In the genomic region with DNA sequence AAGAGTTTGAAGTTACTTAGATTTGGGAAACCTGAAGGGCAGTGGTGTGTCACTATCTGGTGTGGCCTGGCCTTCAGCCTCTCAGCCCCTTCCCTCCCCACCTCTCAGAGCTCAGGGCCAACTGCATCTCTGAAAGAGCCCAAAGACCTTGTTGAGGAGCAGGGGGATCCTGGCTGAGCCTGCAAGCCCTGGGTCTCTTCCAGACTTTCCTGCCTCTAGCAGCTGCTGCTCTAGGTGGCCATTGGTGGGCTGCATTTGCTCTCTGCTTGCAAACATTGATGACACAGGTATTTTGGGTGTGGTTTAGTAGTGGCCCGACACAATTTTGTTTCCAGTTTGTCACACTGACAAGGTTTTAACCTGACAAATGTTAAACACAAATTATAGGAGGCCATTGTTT, we compare ENCODE assay signal across 11 cellular contexts. TPM values are rescaled to one million over a fixed set of nuclear protein-coding genes. Genes with fewer than 3 reads are reported as not detected.
A peak's percentile ranks its signal among the peaks of the same experiment; 100 is the strongest.
DNase-seq lines count a peak whose midpoint lies in the region; ATAC-seq, FAIRE-seq and TF ChIP-seq lines count a peak whose summit lies in the region.
"Had no signal": no experiment of that assay in that cellular context is flagged by ENCODE, and none has a peak within 500 bp of the region (broad histone marks: within the 10 kb centered on the region; RNA-seq: fewer than 3 reads in every experiment).

No MANE protein-coding gene starts in this region.

- H3K4me3 Mint-ChIP-seq in chondrocyte (ENCODE audit: unreplicated experiment), result no peak overlapping the region

- POLR2A ChIA-PET in OCI-LY7 (lab: Charles Lee), result interaction anchor here (0.6 kb wide), 1 partner anchor 1758 kb away, joined by 3 read pairs; no protein-coding TSS in a partner anchor

- WGBS in spleen, 5 donors, result 60 to 93% (median 90%) methylated on average over 1 of the region's 1 CpG

- no peaks in the 10 kb centered on the region for H3K27me3 ChIP-seq in GM06990 (replicated peaks; ENCODE audit: control insufficient read depth, insufficient read depth, low read length)
- no peaks in the 10 kb centered on the region for H3K27me3 ChIP-seq in spleen (replicated peaks in 1 of 7)

- FAIRE-seq in GM12892 (lab: Jason Lieb, UNC), result no peak

- H3K9me2 ChIP-seq in OCI-LY7 (ENCODE audit: insufficient read depth, low read length), result no peaks in the 10 kb centered on the region

- peaks cover 2% of the 10 kb centered on the region for H3K9me3 Mint-ChIP-seq in chondrocyte (ENCODE audit: low read depth)

- H3K4me1 ChIP-seq in OCI-LY7 (ENCODE audit: insufficient read depth, low read length, poor library complexity, severe bottlenecking), result peaks cover 31% of the 10 kb centered on the region
- peaks cover 24 to 74% (median 59%) of the 10 kb centered on the region in 6 donors for H3K4me1 ChIP-seq in spleen

- H2AFZ ChIP-seq in OCI-LY7 (ENCODE audit: low read length), result peak overlapping the region; percentile 51; the same call in 1 of the 2 replicates

- ATAC-seq in HG02763 (IDR thresholded peaks at IDR 0.05; ENCODE audit: unreplicated experiment), result no peak

- peak; percentile 18 for DNase-seq in GM06990 (ENCODE audit: extremely low read depth, insufficient read length)
- no peak for DNase-seq in OCI-LY7 (ENCODE audit: low spot score)
- no peak for DNase-seq in chondrocyte (ENCODE audit: low spot score)
- DNase-seq in spleen, result peak; percentile 70
- no peak for DNase-seq in activated effector memory CD4-positive, alpha-beta T cell treated with Interleukin-2 at 50 U/mL for 16 hours
- DNase-seq in NCI-H2196 treated with DMSO at 0.1 percent for 48 hours (lab: John Stamatoyannopoulos, UW; ENCODE audit: unreplicated experiment), result no peak
- DNase-seq in GM12892 (ENCODE audit: insufficient read length), result no peak
- DNase-seq: central memory CD4-positive, alpha-beta T cell; NCI-H446 had no signal

- H3K4me2 ChIP-seq in OCI-LY7 (ENCODE audit: low read length), result no peak overlapping the region

- H3K36me3 ChIP-seq in GM06990 (ENCODE audit: control insufficient read depth, insufficient read depth, low read length), result no peaks in the 10 kb centered on the region
- H3K36me3 ChIP-seq in OCI-LY7 (ENCODE audit: insufficient read depth, low read length), result no peaks in the 10 kb centered on the region
- H3K36me3 ChIP-seq in spleen, result peaks cover 0 to 10% (median 0%) of the 10 kb centered on the region in 6 donors

- no peak overlapping the region for H3K27ac ChIP-seq in OCI-LY7 (ENCODE audit: low read depth, low read length, poor library complexity, severe bottlenecking)
- peak overlapping the region in 7 of 8 donors; percentile 58 to 99 (median 98) for H3K27ac ChIP-seq in spleen

- H3K79me2 ChIP-seq in OCI-LY7 (ENCODE audit: insufficient read depth, low read depth, low read length), result no peaks in the 10 kb centered on the region

- peaks cover 66% of the 10 kb centered on the region for H3K4me1 Mint-ChIP-seq in chondrocyte (ENCODE audit: low read depth)

- H3K27ac Mint-ChIP-seq in chondrocyte (ENCODE audit: unreplicated experiment), result peak overlapping the region; percentile 98

- H3K9me3 ChIP-seq in OCI-LY7 (ENCODE audit: low read length), result no peaks in the 10 kb centered on the region
- no peaks in the 10 kb centered on the region for H3K9me3 ChIP-seq in spleen

- BruUV-seq in OCI-LY7 (replicated peaks; lab: Mats Ljungman, UMichigan), result no TSS peak

- TF ChIP-seq CTCF in GM06990 (IDR thresholded peaks at IDR 0.05; ENCODE audit: insufficient read depth, low read length, poor library complexity, severe bottlenecking) (no peak), OCI-LY7 (conservative IDR thresholded peaks at IDR 0.05; ENCODE audit: low read length) (no peak), chondrocyte (IDR thresholded peaks at IDR 0.05) (no peak), spleen (IDR thresholded peaks at IDR 0.05 in 8 of 11, conservative IDR thresholded peaks at IDR 0.05 in 3 of 11) (no peak)

- intact Hi-C loops in OCI-LY7 (cut with micrococcal nuclease; ENCODE audit: unreplicated experiment) (no loop called here), spleen (cut with DNase I; ENCODE audit: low total_unique reads) (loop anchor here (5.0 kb wide), 1 partner anchor 109 kb away; a partner anchor contains a TSS)

- no peaks in the 10 kb centered on the region for H3K36me3 Mint-ChIP-seq in chondrocyte (ENCODE audit: low read depth)

- no peaks in the 10 kb centered on the region for H3K27me3 Mint-ChIP-seq in chondrocyte (ENCODE audit: low read depth)

- H4K20me1 ChIP-seq in OCI-LY7 (ENCODE audit: insufficient read depth, low read length), result no peaks in the 10 kb centered on the region

- TF ChIP-seq POLR2A in spleen (IDR thresholded peaks at IDR 0.05), result no peak
- no peak for TF ChIP-seq POLR2A in GM12892 (IDR thresholded peaks at IDR 0.05; ENCODE audit: low read depth, low read length)

- no peak overlapping the region for H3K4me3 ChIP-seq in GM06990 (replicated peaks; ENCODE audit: low read depth, low read length)
- H3K4me3 ChIP-seq in OCI-LY7 (ENCODE audit: low read depth, low read length, poor library complexity, severe bottlenecking), result no peak overlapping the region
- H3K4me3 ChIP-seq in spleen, result no peak overlapping the region
- H3K4me3 ChIP-seq: lung had no signal

- CTCF ChIA-PET in OCI-LY7 (lab: Charles Lee; ENCODE audit: unreplicated experiment), result no interaction called here

RNA-seq across cellular contexts. Expression of a gene that starts 3.1 kb away (rescaled TPM):
- total RNA-seq in OCI-LY7 (2014; rRNA removed; shearing (Covaris generic)), result 7.0 and 9.1 TPM in 2 replicates
- 1.8 and 2.1 TPM in 2 replicates for total RNA-seq in OCI-LY7 (2022)
- total RNA-seq in chondrocyte, result 25.7 to 51.1 TPM (median 48.5 TPM) in 3 replicates
- total RNA-seq in spleen, result 10 to 100 TPM; 22.2 to 80.0 (median 54.4) TPM
- 10 to 100 TPM; 30.2 to 70.1 (median 56.3) TPM for polyA plus RNA-seq in spleen
- polyA plus RNA-seq in GM12892 (2012; ENCODE audit: missing spikeins), result 4.6 TPM

RNA-seq across cellular contexts. Expression of a gene that starts 50.6 kb away (rescaled TPM):
- 0.25 and 0.59 TPM in 2 replicates for total RNA-seq in OCI-LY7 (2014; rRNA removed; shearing (Covaris generic))
- 0.18 and 0.29 TPM in 2 replicates for total RNA-seq in OCI-LY7 (2022)
- not detected in 3 replicates for total RNA-seq in chondrocyte
- not detected for total RNA-seq in spleen
- under 1 TPM in 1 of 3 donors, not detected in 2; 0.03 TPM for polyA plus RNA-seq in spleen
- not detected for polyA plus RNA-seq in GM12892 (2012; ENCODE audit: missing spikeins)

RNA-seq across cellular contexts. Expression of a gene that starts 57.0 kb away (rescaled TPM):
- not detected in 2 replicates for total RNA-seq in OCI-LY7 (2014; rRNA removed; shearing (Covaris generic))
- total RNA-seq in OCI-LY7 (2022) (2.7 and 2.9 TPM in 2 replicates), chondrocyte (not detected in 3 replicates), spleen (not detected)
- not detected for polyA plus RNA-seq in spleen
- polyA plus RNA-seq in GM12892 (2012; ENCODE audit: missing spikeins), result not detected
- total RNA-seq: lung had no signal

Comparison
In these comparisons a context has a peak if more than half of its experiments do, and no peak if none do; other contexts are left out.
1. DNase-seq: peak in GM06990 (single experiment) and spleen (single experiment); none in OCI-LY7 (single experiment), chondrocyte (single experiment), activated effector memory CD4-positive, alpha-beta T cell treated with Interleukin-2 at 50 U/mL for 16 hours (single experiment), NCI-H2196 treated with DMSO at 0.1 percent for 48 hours (single experiment) and GM12892 (single experiment).